ENCODE assay signal across 22 cellular contexts in genomic region chr2:237547841-237548416, GRCh38. TPM values are rescaled to one million over a fixed set of nuclear protein-coding genes. Genes with fewer than 3 reads are reported as not detected.
DNase-seq lines count a peak whose midpoint lies in the region; ATAC-seq and TF ChIP-seq lines count a peak whose summit lies in the region.
"Had no signal": no experiment of that assay in that cellular context is flagged by ENCODE, and none has a peak within 500 bp of the region (broad histone marks: within the 10 kb centered on the region; RNA-seq: fewer than 3 reads in every experiment).

No MANE protein-coding gene starts in this region.

- TF ChIP-seq RAD21 in Ishikawa (IDR thresholded peaks at IDR 0.05; ENCODE audit: low read depth) = no peak

- TF ChIP-seq EP300 in Ishikawa (IDR thresholded peaks at IDR 0.05; ENCODE audit: borderline replicate concordance) = no peak

- no peak overlapping the region for H3K4me3 ChIP-seq in fibroblast of villous mesenchyme (ENCODE audit: low read depth, low read length)
- H3K4me3 ChIP-seq: breast epithelium, lung, prostate gland, SJSA1, testis had no signal

- TF ChIP-seq CTCF in fibroblast of villous mesenchyme (IDR thresholded peaks at IDR 0.05; ENCODE audit: insufficient read depth, low read depth, low read length) = no peak

- peak; percentile 66 for DNase-seq in ELF-1 (ENCODE audit: low read depth, low spot score)
- DNase-seq in fibroblast of villous mesenchyme (ENCODE audit: low read depth) = peak; percentile 28
- DNase-seq in mesenteric fat pad (ENCODE audit: low spot score) = peak; percentile 76
- DNase-seq in ureter (ENCODE audit: low spot score) = no peak
- DNase-seq in NK-92 (lab: John Stamatoyannopoulos, UW; ENCODE audit: unreplicated experiment) = no peak
- no peak for DNase-seq in RKO (ENCODE audit: low spot score)
- DNase-seq: activated CD8-positive, alpha-beta memory T cell treated with anti-CD3 and anti-CD28 coated beads for 24 hours; activated naive CD8-positive, alpha-beta T cell treated with anti-CD3 and anti-CD28 coated beads, Interleukin-2, amount 50 U/mL, for 24 hours; C1 segment of cervical spinal cord; DMS53; erythroblast; naive thymus-derived CD8-positive, alpha-beta T cell; NCI-H1436 treated with DMSO at 0.1 percent for 48 hours; NCI-H526; testis had no signal

- ATAC-seq in GM18519 (IDR thresholded peaks at IDR 0.05; ENCODE audit: low FRiP score, unreplicated experiment) = no peak
- ATAC-seq: activated naive CD8-positive, alpha-beta T cell treated with anti-CD3 and anti-CD28 coated beads, Interleukin-2, amount 50 U/mL, for 24 hours; naive thymus-derived CD8-positive, alpha-beta T cell had no signal

TF ChIP-seq in Ishikawa, 13 proteins besides CTCF, POLR2A, EP300 and RAD21:
- TF ChIP-seq REST (IDR thresholded peaks at IDR 0.05; ENCODE audit: low read depth) (peak; percentile 84), CEBPB (IDR thresholded peaks at IDR 0.05) (no peak)

RNA-seq across cellular contexts. Expression of gene PRLH, which starts 18.4 kb away (rescaled TPM):
- total RNA-seq in fibroblast of villous mesenchyme (not detected in 2 replicates), mesenteric fat pad (not detected), ureter (not detected)
- total RNA-seq: breast epithelium; dermis microvascular lymphatic vessel endothelial cell; lung; naive thymus-derived CD8-positive, alpha-beta T cell; prostate gland; SJSA1; testis had no signal

RNA-seq across cellular contexts. Expression of gene RAB17, which starts 42.6 kb away (rescaled TPM):
- total RNA-seq in fibroblast of villous mesenchyme = 0.43 and 0.64 TPM in 2 replicates
- total RNA-seq in mesenteric fat pad = 0.87 TPM
- 24.2 TPM for total RNA-seq in ureter
- total RNA-seq: naive thymus-derived CD8-positive, alpha-beta T cell had no signal

Comparison
In these comparisons a context has a peak if more than half of its experiments do, and no peak if none do; other contexts are left out.
1. DNase-seq: peak in ELF-1 (single experiment), fibroblast of villous mesenchyme (single experiment) and mesenteric fat pad (single experiment); none in ureter (single experiment), NK-92 (single experiment) and RKO (single experiment).
2. RNA of gene RAB17, which starts 42.6 kb away (total RNA-seq): 24.2 TPM in ureter (single experiment); 0.87 TPM in mesenteric fat pad (single experiment) and 0.43 to 0.64 TPM in fibroblast of villous mesenchyme; every median in the first group is over 10 times any median in the second.